9 cellular contexts compared by ENCODE assay signal in genomic region chr17:56754523-56755208, GRCh38.
A peak's percentile ranks its signal among the peaks of the same experiment; 100 is the strongest.
DNase-seq lines count a peak whose midpoint lies in the region; ATAC-seq and TF ChIP-seq lines count a peak whose summit lies in the region.
"Had no signal": no experiment of that assay in that cellular context is flagged by ENCODE, and none has a peak within 500 bp of the region (broad histone marks: within the 10 kb centered on the region; RNA-seq: fewer than 3 reads in every experiment).

No MANE protein-coding gene starts in this region.

- H3K4me1 ChIP-seq in OCI-LY7 (ENCODE audit: insufficient read depth, low read length, poor library complexity, severe bottlenecking): no peaks in the 10 kb centered on the region

- H3K4me3 ChIP-seq in OCI-LY7 (ENCODE audit: low read depth, low read length, poor library complexity, severe bottlenecking): no peak overlapping the region

- intact Hi-C loops in OCI-LY7 (cut with micrococcal nuclease; ENCODE audit: unreplicated experiment): no loop called here

- no peaks in the 10 kb centered on the region for H4K20me1 ChIP-seq in OCI-LY7 (ENCODE audit: insufficient read depth, low read length)

- H3K4me1 Mint-ChIP-seq in chondrocyte (ENCODE audit: low read depth) (peaks cover 35% of the 10 kb centered on the region), osteocyte (ENCODE audit: unreplicated experiment) (peaks cover 36% of the 10 kb centered on the region)

- POLR2A ChIA-PET in OCI-LY7 (lab: Charles Lee): interaction anchor here (0.6 to 0.7 kb wide), 2 partner anchors 267 to 330 kb away, joined by 3 to 4 read pairs; no protein-coding TSS in a partner anchor

- H3K4me2 ChIP-seq in OCI-LY7 (ENCODE audit: low read length): no peak overlapping the region

- BruUV-seq in OCI-LY7 (replicated peaks; lab: Mats Ljungman, UMichigan): no TSS peak

- no peak overlapping the region for H2AFZ ChIP-seq in OCI-LY7 (ENCODE audit: low read length)

- TF ChIP-seq CTCF in chondrocyte (IDR thresholded peaks at IDR 0.05) (no peak), osteocyte (IDR thresholded peaks at IDR 0.05) (no peak), OCI-LY7 (conservative IDR thresholded peaks at IDR 0.05; ENCODE audit: low read length) (no peak)

- H3K9me2 ChIP-seq in OCI-LY7 (ENCODE audit: insufficient read depth, low read length): no peaks in the 10 kb centered on the region

- H3K36me3 Mint-ChIP-seq in chondrocyte (ENCODE audit: low read depth) (no peaks in the 10 kb centered on the region), osteocyte (ENCODE audit: unreplicated experiment) (no peaks in the 10 kb centered on the region)

- H3K4me3 Mint-ChIP-seq in chondrocyte (ENCODE audit: unreplicated experiment): no peak overlapping the region
- H3K4me3 Mint-ChIP-seq in osteocyte (ENCODE audit: unreplicated experiment): no peak overlapping the region

- H3K79me2 ChIP-seq in OCI-LY7 (ENCODE audit: insufficient read depth, low read depth, low read length): no peaks in the 10 kb centered on the region

- H3K9me3 Mint-ChIP-seq in chondrocyte (ENCODE audit: low read depth) (no peaks in the 10 kb centered on the region), osteocyte (ENCODE audit: unreplicated experiment) (no peaks in the 10 kb centered on the region)

- DNase-seq in NCI-H1417 (lab: John Stamatoyannopoulos, UW) (peak in 2 of 3 experiments; percentile 23 to 29), NCI-H1417 treated with DMSO at 0.1 percent for 48 hours (lab: John Stamatoyannopoulos, UW) (no peak), NCI-H2029 treated with DMSO at 0.1 percent for 48 hours (lab: John Stamatoyannopoulos, UW) (peak; percentile 27), chondrocyte (ENCODE audit: low spot score) (no peak), osteocyte (ENCODE audit: extremely low spot score, unreplicated experiment) (no peak), NCI-H345 treated with DMSO at 0.1 percent for 48 hours (lab: John Stamatoyannopoulos, UW; ENCODE audit: unreplicated experiment) (no peak), OCI-LY7 (ENCODE audit: low spot score) (no peak)
- DNase-seq: ACHN had no signal

- no peaks in the 10 kb centered on the region for H3K9me3 ChIP-seq in OCI-LY7 (ENCODE audit: low read length)

- CTCF ChIA-PET in OCI-LY7 (lab: Charles Lee; ENCODE audit: unreplicated experiment): no interaction called here

- H3K27me3 Mint-ChIP-seq in chondrocyte (ENCODE audit: low read depth): no peaks in the 10 kb centered on the region
- H3K27me3 Mint-ChIP-seq in osteocyte (ENCODE audit: unreplicated experiment): no peaks in the 10 kb centered on the region

- no peak for ATAC-seq in HG03439 (IDR thresholded peaks at IDR 0.05; ENCODE audit: unreplicated experiment)

- H3K27ac ChIP-seq in OCI-LY7 (ENCODE audit: low read depth, low read length, poor library complexity, severe bottlenecking): no peak overlapping the region

- H3K27ac Mint-ChIP-seq in chondrocyte (ENCODE audit: unreplicated experiment) (peak overlapping the region; percentile 19), osteocyte (ENCODE audit: unreplicated experiment) (peak overlapping the region; percentile 37)

- H3K36me3 ChIP-seq in OCI-LY7 (ENCODE audit: insufficient read depth, low read length): no peaks in the 10 kb centered on the region

Comparison
In these comparisons a context has a peak if more than half of its experiments do, and no peak if none do; other contexts are left out.
1. DNase-seq: peak in NCI-H1417 (2 of 3) and NCI-H2029 treated with DMSO at 0.1 percent for 48 hours (single experiment); none in NCI-H1417 treated with DMSO at 0.1 percent for 48 hours (single experiment), chondrocyte (single experiment), osteocyte (single experiment), NCI-H345 treated with DMSO at 0.1 percent for 48 hours (single experiment) and OCI-LY7 (single experiment).